ENCODE assay signal across 1 cellular context in the genomic region with DNA sequence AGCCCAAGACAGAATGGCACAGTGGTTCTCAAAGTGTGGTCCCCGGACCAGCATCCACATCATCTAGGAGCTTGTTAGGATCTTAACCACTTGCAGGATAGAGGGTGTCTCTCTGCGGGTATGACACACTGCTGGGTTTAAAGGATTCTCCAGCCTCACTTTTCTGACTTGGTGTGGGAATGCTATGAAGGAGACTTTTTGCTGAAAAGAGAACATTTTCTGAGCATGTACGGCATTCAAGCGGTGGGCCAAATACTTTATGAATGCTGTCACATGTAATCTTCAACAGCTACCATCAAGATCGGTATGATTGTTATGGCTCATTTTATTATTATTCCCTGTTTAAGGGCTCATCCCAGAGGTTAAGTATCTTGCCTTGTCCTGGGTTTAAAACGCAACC.
TF ChIP-seq lines count a peak whose summit lies in the region.

No MANE protein-coding gene starts in this region.

TF ChIP-seq in H1, 55 proteins besides CTCF, POLR2A, EP300 and RAD21 (continued from another document):
- TF ChIP-seq, protein P1, sequence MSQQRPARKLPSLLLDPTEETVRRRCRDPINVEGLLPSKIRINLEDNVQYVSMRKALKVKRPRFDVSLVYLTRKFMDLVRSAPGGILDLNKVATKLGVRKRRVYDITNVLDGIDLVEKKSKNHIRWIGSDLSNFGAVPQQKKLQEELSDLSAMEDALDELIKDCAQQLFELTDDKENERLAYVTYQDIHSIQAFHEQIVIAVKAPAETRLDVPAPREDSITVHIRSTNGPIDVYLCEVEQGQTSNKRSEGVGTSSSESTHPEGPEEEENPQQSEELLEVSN (IDR thresholded peaks at IDR 0.05) = no peak
- TF ChIP-seq POU5F1 (IDR thresholded peaks at IDR 0.05; ENCODE audit: low read depth, low read length) (no peak), EGR1 (IDR thresholded peaks at IDR 0.05; ENCODE audit: borderline replicate concordance, low read depth, low read length) (no peak)
